In the genomic region with DNA sequence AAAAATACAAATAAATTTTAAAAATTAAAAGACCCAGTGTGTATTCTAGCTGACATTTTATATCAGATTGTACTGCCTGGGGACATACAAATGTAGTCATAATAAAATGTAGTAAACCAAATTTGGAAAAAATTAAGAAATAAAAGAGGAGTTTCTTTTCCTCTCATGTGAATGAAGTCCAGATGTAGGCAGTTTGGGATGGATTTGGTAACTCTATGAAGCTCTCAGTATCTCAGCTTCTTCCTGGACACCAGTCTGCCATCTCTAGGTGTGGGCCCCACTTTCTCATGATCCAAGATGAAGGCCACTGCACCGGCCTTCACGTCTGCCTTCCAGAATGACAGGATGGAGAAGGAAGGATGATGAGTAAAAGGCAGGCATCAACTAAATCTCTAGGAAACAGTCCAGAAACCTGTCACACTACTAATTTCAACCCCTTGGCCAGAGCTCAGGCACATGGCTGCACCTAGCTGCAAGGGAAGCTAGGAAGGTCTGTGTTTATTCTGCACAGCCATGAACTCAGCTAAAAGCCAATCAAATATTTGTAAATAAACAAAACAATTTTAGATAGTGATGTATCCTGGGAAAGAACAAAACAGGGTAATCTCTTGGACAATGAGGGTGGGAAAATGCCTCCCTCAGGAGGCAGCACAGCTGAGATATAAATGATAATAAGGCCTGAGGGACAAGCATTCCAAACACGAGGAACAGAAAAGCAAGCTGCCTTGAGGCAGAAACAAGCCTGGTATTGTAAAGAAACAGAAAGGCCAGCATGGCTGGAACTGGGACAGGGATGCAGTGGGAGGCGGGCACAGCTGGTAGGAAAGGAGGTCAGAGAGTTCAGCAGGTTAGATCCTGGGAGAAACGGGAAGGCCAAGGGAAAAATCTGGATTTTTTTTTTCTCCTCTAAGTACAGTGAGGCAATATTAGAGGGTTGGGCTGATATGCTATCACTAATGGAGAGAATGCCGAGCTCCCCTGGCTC, we compare ENCODE assay signal across 18 cellular contexts.
DNase-seq lines count a peak whose midpoint lies in the region; ATAC-seq and TF ChIP-seq lines count a peak whose summit lies in the region.
"Had no signal": no experiment of that assay in that cellular context is flagged by ENCODE, and none has a peak within 500 bp of the region (broad histone marks: within the 10 kb centered on the region; RNA-seq: fewer than 3 reads in every experiment).

No MANE protein-coding gene starts in this region.

- no TSS peak for BruUV-seq in Caco-2 (replicated peaks; lab: Mats Ljungman, UMichigan)

- no peaks in the 10 kb centered on the region for H4K20me1 ChIP-seq in hepatocyte (ENCODE audit: insufficient read depth, poor library complexity, severe bottlenecking)

- H3K27ac Mint-ChIP-seq in Caco-2 (ENCODE audit: unreplicated experiment) (peak overlapping the region; percentile 76), progenitor cell of endocrine pancreas (no peak overlapping the region)
- H3K27ac Mint-ChIP-seq: T-helper 1 cell treated with Interleukin-12 subunit alpha and Interleukin-12 subunit beta and Interleukin-4 antibody, amounts not matched to agents 30 μg/mL and 1 μg/mL, for 36 hours had no signal

- H3K27me3 ChIP-seq in Caco-2 (replicated peaks; ENCODE audit: control insufficient read depth, insufficient read depth, low read length) (no peaks in the 10 kb centered on the region), ascending aorta (no peaks in the 10 kb centered on the region), hepatocyte (no peaks in the 10 kb centered on the region)
- H3K27me3 ChIP-seq: dorsolateral prefrontal cortex had no signal

- POLR2A ChIA-PET in Caco-2 (lab: Charles Lee): interaction anchor here (0.6 kb wide), 2 partner anchors 13 to 847 kb away, joined by 3 read pairs; no protein-coding TSS in a partner anchor

- peaks cover 1% of the 10 kb centered on the region; the same call in 1 of the 2 replicates for H3K36me3 ChIP-seq in Caco-2 (ENCODE audit: control insufficient read depth, insufficient read depth, low read length)
- H3K36me3 ChIP-seq in ascending aorta: no peaks in the 10 kb centered on the region
- no peaks in the 10 kb centered on the region for H3K36me3 ChIP-seq in hepatocyte (replicated peaks; ENCODE audit: insufficient read depth, low read depth)

- no peak for DNase-seq in Caco-2
- no peak for DNase-seq in ascending aorta (ENCODE audit: low spot score in 2 of 2)
- no peak for DNase-seq in hepatocyte (ENCODE audit: low spot score)
- DNase-seq in activated CD4-positive, alpha-beta T cell treated with anti-CD3 and anti-CD28 coated beads for 1 hour: no peak
- DNase-seq in progenitor cell of endocrine pancreas (ENCODE audit: low spot score, unreplicated experiment): no peak
- DNase-seq in NCI-H1694 treated with DMSO at 0.1 percent for 48 hours (lab: John Stamatoyannopoulos, UW): no peak
- DNase-seq: activated gamma-delta T cell treated with Interleukin-2 at 50 U/mL for 16 hours, dorsolateral prefrontal cortex, GDM1, H7, retina, SHP77 had no signal

- H3K4me1 ChIP-seq in Caco-2: peaks cover 37% of the 10 kb centered on the region
- H3K4me1 ChIP-seq in ascending aorta: peaks cover 7 to 18% of the 10 kb centered on the region in 2 donors
- peaks cover 21% of the 10 kb centered on the region for H3K4me1 ChIP-seq in hepatocyte (ENCODE audit: insufficient read depth)

- CTCF ChIA-PET in Caco-2 (lab: Charles Lee): interaction anchor here (1.1 to 1.3 kb wide), 3 partner anchors 21 to 40 kb away, joined by 3 read pairs; no protein-coding TSS in a partner anchor

- TF ChIP-seq CTCF in Caco-2 (IDR thresholded peaks at IDR 0.05; ENCODE audit: insufficient read depth in 1 of 2, low read depth in 1 of 2, low read length in 1 of 2, severe bottlenecking in 1 of 2, unreplicated experiment in 1 of 2) (no peak), ascending aorta (IDR thresholded peaks at IDR 0.05) (no peak), hepatocyte (IDR thresholded peaks at IDR 0.05; ENCODE audit: poor library complexity) (no peak), progenitor cell of endocrine pancreas (IDR thresholded peaks at IDR 0.05; ENCODE audit: unreplicated experiment) (no peak)

- H3K9me3 Mint-ChIP-seq in Caco-2 (ENCODE audit: unreplicated experiment): no peaks in the 10 kb centered on the region
- H3K9me3 Mint-ChIP-seq in progenitor cell of endocrine pancreas (ENCODE audit: low read depth): peaks cover 6% of the 10 kb centered on the region
- H3K9me3 Mint-ChIP-seq: T-helper 1 cell treated with Interleukin-12 subunit alpha and Interleukin-12 subunit beta and Interleukin-4 antibody, amounts not matched to agents 30 μg/mL and 1 μg/mL, for 36 hours had no signal

- peak overlapping the region; percentile 64 to 67 for H3K27ac ChIP-seq in ascending aorta
- H3K27ac ChIP-seq in hepatocyte: peak overlapping the region; percentile 93
- H3K27ac ChIP-seq in skin epidermis: peak overlapping the region in 11 of 21 experiments; percentile 10 to 82 (median 57)
- H3K27ac ChIP-seq: dorsolateral prefrontal cortex had no signal

- H3K4me3 ChIP-seq in Caco-2 (ENCODE audit: low read depth, low read length) (no peak overlapping the region), ascending aorta (no peak overlapping the region), hepatocyte (no peak overlapping the region), skin epidermis (no peak overlapping the region)
- H3K4me3 ChIP-seq: dorsolateral prefrontal cortex had no signal

- H2AFZ ChIP-seq in hepatocyte: no peak overlapping the region

- 71% methylated on average over 6 of the region's 6 CpGs for WGBS in hepatocyte (ENCODE audit: low lambda C conversion rate, missing lambda C conversion rate)

- intact Hi-C loops in Caco-2 (cut with micrococcal nuclease; ENCODE audit: unreplicated experiment) (loop anchor here (2.0 kb wide), 2 partner anchors 33 kb away; no protein-coding TSS in a partner anchor), ascending aorta (cut with DNase I) (loop anchor here (5.0 kb wide), 1 partner anchor 34 kb away; no protein-coding TSS in a partner anchor)

- peaks cover 12% of the 10 kb centered on the region for H3K9me3 ChIP-seq in Caco-2
- no peaks in the 10 kb centered on the region for H3K9me3 ChIP-seq in ascending aorta
- H3K9me3 ChIP-seq in hepatocyte (ENCODE audit: low read depth): no peaks in the 10 kb centered on the region

- no peak overlapping the region for H3K4me3 Mint-ChIP-seq in Caco-2 (ENCODE audit: unreplicated experiment)
- no peak overlapping the region for H3K4me3 Mint-ChIP-seq in progenitor cell of endocrine pancreas (ENCODE audit: low read depth)
- H3K4me3 Mint-ChIP-seq: brain; nephron; T-helper 1 cell treated with Interleukin-12 subunit alpha and Interleukin-12 subunit beta and Interleukin-4 antibody, amounts not matched to agents 30 μg/mL and 1 μg/mL, for 36 hours had no signal

- H3K9me2 ChIP-seq in hepatocyte (replicated peaks; ENCODE audit: insufficient read depth): no peaks in the 10 kb centered on the region

- no peak for ATAC-seq in HG02798 (IDR thresholded peaks at IDR 0.05; ENCODE audit: poor library complexity, unreplicated experiment)
- ATAC-seq: activated CD4-positive, CD25-positive, alpha-beta regulatory T cell treated with anti-CD3 and anti-CD28 coated beads, Interleukin-2, amount 50 U/mL, for 24 hours had no signal

- H3K27me3 Mint-ChIP-seq in Caco-2 (ENCODE audit: insufficient read depth, unreplicated experiment): no peaks in the 10 kb centered on the region
- peaks cover 15% of the 10 kb centered on the region for H3K27me3 Mint-ChIP-seq in progenitor cell of endocrine pancreas

- H3K36me3 Mint-ChIP-seq in Caco-2 (ENCODE audit: insufficient read depth, unreplicated experiment) (peaks cover 13% of the 10 kb centered on the region), progenitor cell of endocrine pancreas (ENCODE audit: insufficient read depth) (no peaks in the 10 kb centered on the region)
- H3K36me3 Mint-ChIP-seq: brain had no signal

- no peak overlapping the region for H3K4me2 ChIP-seq in hepatocyte

- H3K79me2 ChIP-seq in hepatocyte: no peaks in the 10 kb centered on the region

- H3K4me1 Mint-ChIP-seq in Caco-2 (ENCODE audit: low read depth, unreplicated experiment): peaks cover 27% of the 10 kb centered on the region
- peaks cover 11% of the 10 kb centered on the region for H3K4me1 Mint-ChIP-seq in progenitor cell of endocrine pancreas (ENCODE audit: low read depth)
